16 cellular contexts compared by ENCODE assay signal in genomic region chr6:71197770-71198169, GRCh38.
DNase-seq lines count a peak whose midpoint lies in the region; ATAC-seq and TF ChIP-seq lines count a peak whose summit lies in the region.
"Had no signal": no experiment of that assay in that cellular context is flagged by ENCODE, and none has a peak within 500 bp of the region (broad histone marks: within the 10 kb centered on the region; RNA-seq: fewer than 3 reads in every experiment).

No MANE protein-coding gene starts in this region.

- ATAC-seq in WTC11, result no peak
- ATAC-seq in activated T-cell treated with anti-CD3 and anti-CD28 coated beads, Interleukin-2, amount 50 U/mL, for 4 hours, result no peak
- ATAC-seq: activated CD4-positive, CD25-positive, alpha-beta regulatory T cell treated with anti-CD3 and anti-CD28 coated beads, Interleukin-2, amount 50 U/mL, for 24 hours; body of pancreas had no signal

- H3K27me3 ChIP-seq in cardiac muscle cell, result no peaks in the 10 kb centered on the region
- H3K27me3 ChIP-seq in Caco-2 (replicated peaks; ENCODE audit: control insufficient read depth, insufficient read depth, low read length), result no peaks in the 10 kb centered on the region
- H3K27me3 ChIP-seq: body of pancreas, transverse colon had no signal

- H3K4me1 ChIP-seq in cardiac muscle cell (ENCODE audit: low read depth) (no peaks in the 10 kb centered on the region), Caco-2 (peaks cover 10% of the 10 kb centered on the region; the same call in 1 of the 2 replicates)
- H3K4me1 ChIP-seq: body of pancreas, transverse colon had no signal

- H3K4me3 ChIP-seq in cardiac muscle cell, result no peak overlapping the region
- H3K4me3 ChIP-seq in Caco-2 (ENCODE audit: low read depth, low read length), result no peak overlapping the region
- H3K4me3 ChIP-seq: body of pancreas, transverse colon had no signal

- intact Hi-C loops in cardiac septum (cut with DNase I), result loop anchor here (5.0 kb wide), 1 partner anchor 150 kb away; no protein-coding TSS in a partner anchor
- intact Hi-C loops in Caco-2 (cut with micrococcal nuclease; ENCODE audit: unreplicated experiment), result no loop called here

- POLR2A ChIA-PET in WTC11 (lab: Charles Lee) (no interaction called here), Caco-2 (lab: Charles Lee) (no interaction called here)

- CTCF ChIA-PET in WTC11 (lab: Charles Lee) (interaction anchor here (0.6 kb wide), 1 partner anchor 300 kb away, joined by 3 read pairs; no protein-coding TSS in a partner anchor), Caco-2 (lab: Charles Lee) (no interaction called here)

- H3K27ac ChIP-seq in cardiac muscle cell, result no peak overlapping the region
- H3K27ac ChIP-seq: body of pancreas, epithelial cell of prostate, transverse colon had no signal

- peaks cover 12% of the 10 kb centered on the region for H3K9me3 Mint-ChIP-seq in WTC11
- H3K9me3 Mint-ChIP-seq in Caco-2 (ENCODE audit: unreplicated experiment), result no peaks in the 10 kb centered on the region
- no peaks in the 10 kb centered on the region for H3K9me3 Mint-ChIP-seq in activated T-cell treated with anti-CD3 and anti-CD28 coated beads, Interleukin-2, amount 50 U/mL, for 4 hours

- no peaks in the 10 kb centered on the region for H3K27me3 Mint-ChIP-seq in WTC11 (ENCODE audit: low read depth)
- no peaks in the 10 kb centered on the region for H3K27me3 Mint-ChIP-seq in Caco-2 (ENCODE audit: insufficient read depth, unreplicated experiment)
- peaks cover 4% of the 10 kb centered on the region for H3K27me3 Mint-ChIP-seq in activated T-cell treated with anti-CD3 and anti-CD28 coated beads, Interleukin-2, amount 50 U/mL, for 4 hours (ENCODE audit: low read depth)
- H3K27me3 Mint-ChIP-seq: naive B cell had no signal

- H3K36me3 ChIP-seq in cardiac muscle cell (no peaks in the 10 kb centered on the region), Caco-2 (ENCODE audit: control insufficient read depth, insufficient read depth, low read length) (no peaks in the 10 kb centered on the region)
- H3K36me3 ChIP-seq: transverse colon had no signal

- TF ChIP-seq CTCF in cardiac muscle cell (IDR thresholded peaks at IDR 0.05; ENCODE audit: low read depth, low read length), result no peak
- no peak for TF ChIP-seq CTCF in WTC11 (IDR thresholded peaks at IDR 0.05)
- TF ChIP-seq CTCF in Caco-2 (IDR thresholded peaks at IDR 0.05; ENCODE audit: insufficient read depth in 1 of 2, low read depth in 1 of 2, low read length in 1 of 2, severe bottlenecking in 1 of 2, unreplicated experiment in 1 of 2), result no peak

- BruUV-seq in Caco-2 (replicated peaks; lab: Mats Ljungman, UMichigan), result no TSS peak

- H3K27ac Mint-ChIP-seq in WTC11 (0 out of 2 replicates have a peak overlapping the region, but pooled peaks have one; percentile 80), Caco-2 (ENCODE audit: unreplicated experiment) (no peak overlapping the region)

- H3K4me3 Mint-ChIP-seq in WTC11, result no peak overlapping the region
- no peak overlapping the region for H3K4me3 Mint-ChIP-seq in Caco-2 (ENCODE audit: unreplicated experiment)
- no peak overlapping the region for H3K4me3 Mint-ChIP-seq in activated T-cell treated with anti-CD3 and anti-CD28 coated beads, Interleukin-2, amount 50 U/mL, for 4 hours
- H3K4me3 Mint-ChIP-seq: naive B cell had no signal

- peaks cover 13% of the 10 kb centered on the region for H3K4me1 Mint-ChIP-seq in WTC11
- H3K4me1 Mint-ChIP-seq in Caco-2 (ENCODE audit: low read depth, unreplicated experiment), result peaks cover 7% of the 10 kb centered on the region
- H3K4me1 Mint-ChIP-seq in activated T-cell treated with anti-CD3 and anti-CD28 coated beads, Interleukin-2, amount 50 U/mL, for 4 hours (ENCODE audit: low read depth), result no peaks in the 10 kb centered on the region

- H3K9me3 ChIP-seq in cardiac muscle cell (ENCODE audit: low read depth), result no peaks in the 10 kb centered on the region
- H3K9me3 ChIP-seq in Caco-2, result no peaks in the 10 kb centered on the region
- H3K9me3 ChIP-seq: body of pancreas, transverse colon had no signal

- H3K36me3 Mint-ChIP-seq in WTC11, result peaks cover 5% of the 10 kb centered on the region
- no peaks in the 10 kb centered on the region for H3K36me3 Mint-ChIP-seq in Caco-2 (ENCODE audit: insufficient read depth, unreplicated experiment)
- H3K36me3 Mint-ChIP-seq in activated T-cell treated with anti-CD3 and anti-CD28 coated beads, Interleukin-2, amount 50 U/mL, for 4 hours (ENCODE audit: insufficient read depth), result no peaks in the 10 kb centered on the region

- DNase-seq in cardiac muscle cell (ENCODE audit: low read depth in 1 of 2, low spot score in 1 of 2) (peak; percentile 2 to 54), cardiac septum (ENCODE audit: low spot score) (no peak), WTC11 (ENCODE audit: low spot score) (no peak), iris pigment epithelial cell (ENCODE audit: low read depth) (peak; percentile 92), NCI-H2227 (lab: John Stamatoyannopoulos, UW; ENCODE audit: unreplicated experiment) (no peak), Caco-2 (no peak), HuH-7.5 (ENCODE audit: low spot score) (no peak)
- no peak for DNase-seq in activated T-cell treated with anti-CD3 and anti-CD28 coated beads, Interleukin-2, amount 50 U/mL, for 4 hours
- DNase-seq: AML-193, body of pancreas, naive B cell, NCI-H526 treated with DMSO at 0.1 percent for 48 hours, small intestine, transverse colon had no signal

TF ChIP-seq in WTC11, 78 proteins besides CTCF, POLR2A, EP300 and RAD21 (continues in another document):
- TF ChIP-seq, protein P1, sequence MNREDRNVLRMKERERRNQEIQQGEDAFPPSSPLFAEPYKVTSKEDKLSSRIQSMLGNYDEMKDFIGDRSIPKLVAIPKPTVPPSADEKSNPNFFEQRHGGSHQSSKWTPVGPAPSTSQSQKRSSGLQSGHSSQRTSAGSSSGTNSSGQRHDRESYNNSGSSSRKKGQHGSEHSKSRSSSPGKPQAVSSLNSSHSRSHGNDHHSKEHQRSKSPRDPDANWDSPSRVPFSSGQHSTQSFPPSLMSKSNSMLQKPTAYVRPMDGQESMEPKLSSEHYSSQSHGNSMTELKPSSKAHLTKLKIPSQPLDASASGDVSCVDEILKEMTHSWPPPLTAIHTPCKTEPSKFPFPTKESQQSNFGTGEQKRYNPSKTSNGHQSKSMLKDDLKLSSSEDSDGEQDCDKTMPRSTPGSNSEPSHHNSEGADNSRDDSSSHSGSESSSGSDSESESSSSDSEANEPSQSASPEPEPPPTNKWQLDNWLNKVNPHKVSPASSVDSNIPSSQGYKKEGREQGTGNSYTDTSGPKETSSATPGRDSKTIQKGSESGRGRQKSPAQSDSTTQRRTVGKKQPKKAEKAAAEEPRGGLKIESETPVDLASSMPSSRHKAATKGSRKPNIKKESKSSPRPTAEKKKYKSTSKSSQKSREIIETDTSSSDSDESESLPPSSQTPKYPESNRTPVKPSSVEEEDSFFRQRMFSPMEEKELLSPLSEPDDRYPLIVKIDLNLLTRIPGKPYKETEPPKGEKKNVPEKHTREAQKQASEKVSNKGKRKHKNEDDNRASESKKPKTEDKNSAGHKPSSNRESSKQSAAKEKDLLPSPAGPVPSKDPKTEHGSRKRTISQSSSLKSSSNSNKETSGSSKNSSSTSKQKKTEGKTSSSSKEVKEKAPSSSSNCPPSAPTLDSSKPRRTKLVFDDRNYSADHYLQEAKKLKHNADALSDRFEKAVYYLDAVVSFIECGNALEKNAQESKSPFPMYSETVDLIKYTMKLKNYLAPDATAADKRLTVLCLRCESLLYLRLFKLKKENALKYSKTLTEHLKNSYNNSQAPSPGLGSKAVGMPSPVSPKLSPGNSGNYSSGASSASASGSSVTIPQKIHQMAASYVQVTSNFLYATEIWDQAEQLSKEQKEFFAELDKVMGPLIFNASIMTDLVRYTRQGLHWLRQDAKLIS (CRISPR knock-in tag; IDR thresholded peaks at IDR 0.05; ENCODE audit: borderline replicate concordance), result no peak
- TF ChIP-seq CREB1 (CRISPR knock-in tag; IDR thresholded peaks at IDR 0.05), result no peak
- no peak for TF ChIP-seq PRDM15 (CRISPR knock-in tag; IDR thresholded peaks at IDR 0.05)
- no peak for TF ChIP-seq USF2 (CRISPR knock-in tag; IDR thresholded peaks at IDR 0.05)
- TF ChIP-seq, protein P2, sequence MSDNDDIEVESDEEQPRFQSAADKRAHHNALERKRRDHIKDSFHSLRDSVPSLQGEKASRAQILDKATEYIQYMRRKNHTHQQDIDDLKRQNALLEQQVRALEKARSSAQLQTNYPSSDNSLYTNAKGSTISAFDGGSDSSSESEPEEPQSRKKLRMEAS (CRISPR knock-in tag; IDR thresholded peaks at IDR 0.05), result no peak
- no peak for TF ChIP-seq FOXJ3 (CRISPR knock-in tag; IDR thresholded peaks at IDR 0.05; ENCODE audit: borderline replicate concordance)
- TF ChIP-seq OVOL2 (CRISPR knock-in tag; IDR thresholded peaks at IDR 0.05; ENCODE audit: borderline replicate concordance), result no peak

Comparison
In these comparisons a context has a peak if more than half of its experiments do, and no peak if none do; other contexts are left out.
1. DNase-seq: peak in cardiac muscle cell (2 of 2) and iris pigment epithelial cell (single experiment); none in cardiac septum (single experiment), WTC11 (single experiment), NCI-H2227 (single experiment), Caco-2 (0 of 2), HuH-7.5 (single experiment) and activated T-cell treated with anti-CD3 and anti-CD28 coated beads, Interleukin-2, amount 50 U/mL, for 4 hours (single experiment).